In genomic region chr6:53894086-53894485, GRCh38 we compare ENCODE assay signal across 9 cellular contexts.
A peak's percentile ranks its signal among the peaks of the same experiment; 100 is the strongest.
DNase-seq lines count a peak whose midpoint lies in the region; TF ChIP-seq lines count a peak whose summit lies in the region.
"Had no signal": no experiment of that assay in that cellular context is flagged by ENCODE, and none has a peak within 500 bp of the region (broad histone marks: within the 10 kb centered on the region; RNA-seq: fewer than 3 reads in every experiment).

No MANE protein-coding gene starts in this region.

- no peaks in the 10 kb centered on the region for H3K9me3 ChIP-seq in H9 (ENCODE audit: control insufficient read depth, low read depth, low read length)
- H3K9me3 ChIP-seq: A549 had no signal

- H3K27me3 Mint-ChIP-seq in H9 (ENCODE audit: low read depth) = no peaks in the 10 kb centered on the region

- no peaks in the 10 kb centered on the region for H3K79me1 ChIP-seq in H9 (ENCODE audit: insufficient read depth, low read depth, low read length, poor library complexity, severe bottlenecking)

- no peak overlapping the region for H2BK15ac ChIP-seq in H9 (ENCODE audit: low read depth, low read length)

- no peak overlapping the region; the same call in 1 of the 2 replicates for H3K14ac ChIP-seq in H9 (ENCODE audit: insufficient read depth, low read length)

- peaks cover 0 to 3% (median 2%) of the 10 kb centered on the region in 3 experiments; a peak in 3 of 7 replicates for H3K36me3 Mint-ChIP-seq in H9 (ENCODE audit: insufficient read depth in 1 of 3, low read depth in 3 of 3)

- DNase-seq in NCI-H146 (lab: John Stamatoyannopoulos, UW) = peak; percentile 24
- DNase-seq in NCI-H146 treated with DMSO at 0.1 percent for 48 hours (lab: John Stamatoyannopoulos, UW; ENCODE audit: unreplicated experiment) = no peak
- no peak for DNase-seq in H9
- DNase-seq in NCI-H1105 (lab: John Stamatoyannopoulos, UW) = peak; percentile 84
- DNase-seq in activated effector memory CD4-positive, alpha-beta T cell treated with anti-CD3 and anti-CD28 coated beads, Interleukin-2, amount 50 U/mL, for 16 hours = peak; percentile 68
- peak; percentile 39 to 48 for DNase-seq in stimulated activated CD4-positive, alpha-beta T cell treated with anti-CD3 and anti-CD28 coated beads, Interleukin-2, amount 100 ng/mL, for 24 hours
- no peak for DNase-seq in NOMO-1 (lab: John Stamatoyannopoulos, UW; ENCODE audit: unreplicated experiment in 2 of 2)
- no peak for DNase-seq in GF-D8 (lab: John Stamatoyannopoulos, UW)

- peak overlapping the region; percentile 77 for H4K91ac ChIP-seq in H9 (ENCODE audit: insufficient read length, low read depth, low read length)

- peak overlapping the region; percentile 1 for H3K27ac ChIP-seq in H9 (ENCODE audit: insufficient read length, low read depth, low read length)
- H3K27ac ChIP-seq: A549 had no signal

- no peak overlapping the region for H4K5ac ChIP-seq in H9 (ENCODE audit: insufficient read length, low read depth, low read length)

- H3K27ac Mint-ChIP-seq in H9 = no peak overlapping the region

- H2BK120ac ChIP-seq in H9 (ENCODE audit: low read depth, low read length, poor library complexity, severe bottlenecking) = no peak overlapping the region

- H3K9ac ChIP-seq in H9 (ENCODE audit: extremely low read depth, insufficient read length, low read length) = no peak overlapping the region

- no peak overlapping the region for H2BK5ac ChIP-seq in H9 (ENCODE audit: insufficient read length, low read length)

- WGBS in H9 (ENCODE audit: extremely low coverage, insufficient read length, low lambda C conversion rate) = no CpG with 5 or more reads among the region's 2 CpGs

- no peak for TF ChIP-seq CTCF in H9 (conservative IDR thresholded peaks at IDR 0.05)

- H2AFZ ChIP-seq in H9 (ENCODE audit: low read length) = no peak overlapping the region

- H3K4ac ChIP-seq in H9 (ENCODE audit: low read depth, low read length) = no peak overlapping the region

- H3K23ac ChIP-seq in H9 (ENCODE audit: insufficient read length, low read depth, low read length) = no peak overlapping the region

- H4K8ac ChIP-seq in H9 (replicated peaks; ENCODE audit: insufficient read length, low read depth, low read length) = no peak overlapping the region

- no peaks in the 10 kb centered on the region for H3K79me2 ChIP-seq in H9 (ENCODE audit: insufficient read depth, low read length)

- no peak overlapping the region for H2BK12ac ChIP-seq in H9 (ENCODE audit: insufficient read length, low read depth, low read length)

- no peak overlapping the region for H2BK20ac ChIP-seq in H9 (ENCODE audit: low read depth, low read length, poor library complexity, severe bottlenecking)

- H4K20me1 ChIP-seq in H9 (ENCODE audit: control insufficient read depth, insufficient read depth, insufficient read length) = no peaks in the 10 kb centered on the region

- peaks cover 4% of the 10 kb centered on the region for H3K4me1 ChIP-seq in H9 (ENCODE audit: insufficient read depth, low read length)

- no peak overlapping the region for H2AK5ac ChIP-seq in H9 (ENCODE audit: insufficient read length, low read length)

- H3K56ac ChIP-seq in H9 (ENCODE audit: insufficient read length, low read depth, low read length) = no peak overlapping the region

- no peaks in the 10 kb centered on the region for H3K27me3 ChIP-seq in H9 (ENCODE audit: insufficient read depth, low read length)

- H3K23me2 ChIP-seq in H9 (ENCODE audit: insufficient read length, low read depth, low read length, poor library complexity, severe bottlenecking) = no peaks in the 10 kb centered on the region

- no peak overlapping the region for H3K18ac ChIP-seq in H9 (ENCODE audit: insufficient read length, low read depth, low read length)

- H3K4me1 Mint-ChIP-seq in H9 = peaks cover 32 to 37% of the 10 kb centered on the region in 2 experiments

- H3T11ph ChIP-seq in H9 (ENCODE audit: low read length) = no peak overlapping the region

- no peak overlapping the region for H3K4me3 Mint-ChIP-seq in H9

- no peaks in the 10 kb centered on the region; a peak in 1 of 5 replicates for H3K9me3 Mint-ChIP-seq in H9

- no peak overlapping the region for H3K4me2 ChIP-seq in H9 (ENCODE audit: insufficient read depth, insufficient read length, low read length)
- H3K4me2 ChIP-seq: A549 had no signal

Comparison
In these comparisons a context has a peak if more than half of its experiments do, and no peak if none do; other contexts are left out.
1. DNase-seq: peak in NCI-H146 (single experiment), NCI-H1105 (single experiment), activated effector memory CD4-positive, alpha-beta T cell treated with anti-CD3 and anti-CD28 coated beads, Interleukin-2, amount 50 U/mL, for 16 hours (single experiment) and stimulated activated CD4-positive, alpha-beta T cell treated with anti-CD3 and anti-CD28 coated beads, Interleukin-2, amount 100 ng/mL, for 24 hours (2 of 2); none in NCI-H146 treated with DMSO at 0.1 percent for 48 hours (single experiment), H9 (single experiment), NOMO-1 (0 of 2) and GF-D8 (single experiment).